ENCODE assay signal across 15 cellular contexts in the genomic region with DNA sequence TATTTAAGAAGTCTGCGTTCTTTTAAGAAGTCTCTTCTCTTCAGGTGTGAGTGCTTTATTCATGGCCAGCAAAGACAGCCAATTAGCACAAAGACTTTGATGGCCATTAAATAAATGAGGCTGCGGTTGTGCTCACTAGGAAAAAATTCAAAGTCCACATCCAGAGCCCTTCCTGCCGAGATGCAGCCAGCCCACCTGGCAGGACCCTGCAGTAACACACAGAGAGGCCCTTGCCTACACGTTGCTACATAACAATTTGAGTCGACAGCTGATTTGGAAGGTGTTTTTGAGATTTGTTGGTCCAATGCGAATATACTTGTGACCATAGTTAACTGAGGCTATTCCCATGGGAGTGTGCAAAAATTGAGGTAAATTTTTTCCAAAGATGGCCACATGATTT.
A peak's percentile ranks its signal among the peaks of the same experiment; 100 is the strongest.
DNase-seq lines count a peak whose midpoint lies in the region; ATAC-seq and TF ChIP-seq lines count a peak whose summit lies in the region.
"Had no signal": no experiment of that assay in that cellular context is flagged by ENCODE, and none has a peak within 500 bp of the region (broad histone marks: within the 10 kb centered on the region; RNA-seq: fewer than 3 reads in every experiment).

No MANE protein-coding gene starts in this region.

- H3K4me3 Mint-ChIP-seq in GM23338 (no peak overlapping the region), CD14-positive monocyte (no peak overlapping the region)
- H3K4me3 Mint-ChIP-seq: CD8-positive, alpha-beta T cell had no signal

- H3K4me1 ChIP-seq in GM23338 (ENCODE audit: insufficient read depth) = peaks cover 5% of the 10 kb centered on the region; the same call in 1 of the 2 replicates
- no peaks in the 10 kb centered on the region for H3K4me1 ChIP-seq in right cardiac atrium (ENCODE audit: control insufficient read depth, insufficient read depth, low read length)
- no peaks in the 10 kb centered on the region for H3K4me1 ChIP-seq in heart right ventricle
- H3K4me1 ChIP-seq: BLaER1, HAP-1 had no signal

- H3K27me3 ChIP-seq in GM23338 (ENCODE audit: insufficient read depth) (no peaks in the 10 kb centered on the region), right cardiac atrium (ENCODE audit: control insufficient read depth, insufficient read depth) (no peaks in the 10 kb centered on the region), heart right ventricle (no peaks in the 10 kb centered on the region)
- H3K27me3 ChIP-seq: BLaER1 had no signal

- peak; percentile 5 for DNase-seq in GM23338 (ENCODE audit: low spot score)
- peak; percentile 59 for DNase-seq in NCI-H526 treated with DMSO at 0.1 percent for 48 hours (lab: John Stamatoyannopoulos, UW)
- DNase-seq in cerebellum (ENCODE audit: low spot score) = peak; percentile 22
- DNase-seq in iPS-NIHi7 (ENCODE audit: extremely low spot score) = peak; percentile 19
- DNase-seq in right cardiac atrium = no peak
- no peak for DNase-seq in heart right ventricle
- DNase-seq in RPMI8226 = no peak
- no peak for DNase-seq in CD14-positive monocyte (ENCODE audit: low spot score)
- DNase-seq: 8988T; Calu3; CD8-positive, alpha-beta T cell; DMS79 treated with DMSO at 0.1 percent for 48 hours; GF-D8 had no signal

- H3K9me3 ChIP-seq in right cardiac atrium (ENCODE audit: control insufficient read depth, low read length) (no peaks in the 10 kb centered on the region), heart right ventricle (peaks cover 0 to 6% (median 0%) of the 10 kb centered on the region in 11 donors)
- H3K9me3 ChIP-seq: BLaER1, HAP-1 had no signal

- H3K36me3 Mint-ChIP-seq in GM23338 (ENCODE audit: low read depth) (no peaks in the 10 kb centered on the region), CD14-positive monocyte (no peaks in the 10 kb centered on the region)
- H3K36me3 Mint-ChIP-seq: CD8-positive, alpha-beta T cell had no signal

- H3F3A ChIP-seq in GM23338 (replicated peaks; ENCODE audit: low read depth) = no peaks in the 10 kb centered on the region

- H3K4me3 ChIP-seq in GM23338 (no peak overlapping the region), right cardiac atrium (ENCODE audit: low read length) (no peak overlapping the region), heart right ventricle (no peak overlapping the region)
- H3K4me3 ChIP-seq: BLaER1, HAP-1 had no signal

- H3K9me3 Mint-ChIP-seq in GM23338 (no peaks in the 10 kb centered on the region; the same call in 2 of the 3 replicates), CD14-positive monocyte (peaks cover 0 to 11% (median 3%) of the 10 kb centered on the region in 7 donors)

- H3K27ac Mint-ChIP-seq in GM23338 (no peak overlapping the region), CD14-positive monocyte (no peak overlapping the region)
- H3K27ac Mint-ChIP-seq: CD8-positive, alpha-beta T cell had no signal

- H3K27me3 Mint-ChIP-seq in GM23338 (ENCODE audit: insufficient read depth, low read depth, poor library complexity) = no peaks in the 10 kb centered on the region
- H3K27me3 Mint-ChIP-seq in CD14-positive monocyte (ENCODE audit: low read depth in 3 of 3) = no peaks in the 10 kb centered on the region

- peaks cover 15% of the 10 kb centered on the region for H3K4me1 Mint-ChIP-seq in GM23338
- no peaks in the 10 kb centered on the region for H3K4me1 Mint-ChIP-seq in CD14-positive monocyte

- ATAC-seq in GM23338 = peak; percentile 53
- ATAC-seq in right cardiac atrium = no peak
- ATAC-seq in heart right ventricle = no peak
- ATAC-seq: CD8-positive, alpha-beta T cell had no signal

- H3K36me3 ChIP-seq in GM23338 (ENCODE audit: insufficient read depth) (no peaks in the 10 kb centered on the region), heart right ventricle (no peaks in the 10 kb centered on the region)
- H3K36me3 ChIP-seq: BLaER1, HAP-1 had no signal

- 40% methylated on average over 6 of the region's 6 CpGs for WGBS in right cardiac atrium
- 34 to 48% methylated on average over 6 of the region's 6 CpGs for WGBS in heart right ventricle, 2 donors

- peak overlapping the region; percentile 47; the same call in 1 of the 2 replicates for H2AFZ ChIP-seq in GM23338

- H3K4me2 ChIP-seq in GM23338 = no peak overlapping the region
- H3K4me2 ChIP-seq: BLaER1 had no signal

- H3K27ac ChIP-seq in GM23338 (ENCODE audit: low read depth) = no peak overlapping the region
- H3K27ac ChIP-seq in right cardiac atrium (ENCODE audit: low read length) = no peak overlapping the region
- no peak overlapping the region for H3K27ac ChIP-seq in heart right ventricle
- H3K27ac ChIP-seq: BLaER1 had no signal

- H3K9me2 ChIP-seq in GM23338 (ENCODE audit: insufficient read depth) = no peaks in the 10 kb centered on the region

- no peaks in the 10 kb centered on the region for H4K20me1 ChIP-seq in GM23338 (replicated peaks; ENCODE audit: insufficient read depth)
- H4K20me1 ChIP-seq: BLaER1 had no signal

- intact Hi-C loops in right cardiac atrium (cut with DNase I) = no loop called here
- intact Hi-C loops in heart right ventricle (cut with DNase I) = no loop called here
- intact Hi-C loops in CD14-positive monocyte (cut with micrococcal nuclease) = no loop called here

- H3K79me2 ChIP-seq in GM23338 (replicated peaks; ENCODE audit: insufficient read depth) = no peaks in the 10 kb centered on the region

- TF ChIP-seq CTCF in GM23338 (conservative IDR thresholded peaks at IDR 0.05; ENCODE audit: low read depth in 2 of 2) (no peak), heart right ventricle (IDR thresholded peaks at IDR 0.05) (no peak), CD14-positive monocyte (IDR thresholded peaks at IDR 0.05) (no peak)

TF ChIP-seq in GM23338, 12 proteins besides CTCF, POLR2A, EP300 and RAD21 (continues in another document):
- TF ChIP-seq ZNF331 (CRISPR knock-in tag; IDR thresholded peaks at IDR 0.05; ENCODE audit: low read depth) (no peak), CREB1 (CRISPR knock-in tag; IDR thresholded peaks at IDR 0.05; ENCODE audit: low read depth) (no peak), EZH2 (IDR thresholded peaks at IDR 0.05; ENCODE audit: low read depth, unreplicated experiment) (no peak), ZNF114 (CRISPR knock-in tag; IDR thresholded peaks at IDR 0.05) (no peak), POLR2AphosphoS5 (IDR thresholded peaks at IDR 0.05; ENCODE audit: low read depth) (no peak), EZH2phosphoT487 (IDR thresholded peaks at IDR 0.05; ENCODE audit: unreplicated experiment) (no peak), STAT1 (IDR thresholded peaks at IDR 0.05; ENCODE audit: unreplicated experiment) (no peak), NANOG (IDR thresholded peaks at IDR 0.05; ENCODE audit: borderline replicate concordance) (no peak), JUNB (IDR thresholded peaks at IDR 0.05; ENCODE audit: unreplicated experiment) (no peak)
- TF ChIP-seq, protein P1, sequence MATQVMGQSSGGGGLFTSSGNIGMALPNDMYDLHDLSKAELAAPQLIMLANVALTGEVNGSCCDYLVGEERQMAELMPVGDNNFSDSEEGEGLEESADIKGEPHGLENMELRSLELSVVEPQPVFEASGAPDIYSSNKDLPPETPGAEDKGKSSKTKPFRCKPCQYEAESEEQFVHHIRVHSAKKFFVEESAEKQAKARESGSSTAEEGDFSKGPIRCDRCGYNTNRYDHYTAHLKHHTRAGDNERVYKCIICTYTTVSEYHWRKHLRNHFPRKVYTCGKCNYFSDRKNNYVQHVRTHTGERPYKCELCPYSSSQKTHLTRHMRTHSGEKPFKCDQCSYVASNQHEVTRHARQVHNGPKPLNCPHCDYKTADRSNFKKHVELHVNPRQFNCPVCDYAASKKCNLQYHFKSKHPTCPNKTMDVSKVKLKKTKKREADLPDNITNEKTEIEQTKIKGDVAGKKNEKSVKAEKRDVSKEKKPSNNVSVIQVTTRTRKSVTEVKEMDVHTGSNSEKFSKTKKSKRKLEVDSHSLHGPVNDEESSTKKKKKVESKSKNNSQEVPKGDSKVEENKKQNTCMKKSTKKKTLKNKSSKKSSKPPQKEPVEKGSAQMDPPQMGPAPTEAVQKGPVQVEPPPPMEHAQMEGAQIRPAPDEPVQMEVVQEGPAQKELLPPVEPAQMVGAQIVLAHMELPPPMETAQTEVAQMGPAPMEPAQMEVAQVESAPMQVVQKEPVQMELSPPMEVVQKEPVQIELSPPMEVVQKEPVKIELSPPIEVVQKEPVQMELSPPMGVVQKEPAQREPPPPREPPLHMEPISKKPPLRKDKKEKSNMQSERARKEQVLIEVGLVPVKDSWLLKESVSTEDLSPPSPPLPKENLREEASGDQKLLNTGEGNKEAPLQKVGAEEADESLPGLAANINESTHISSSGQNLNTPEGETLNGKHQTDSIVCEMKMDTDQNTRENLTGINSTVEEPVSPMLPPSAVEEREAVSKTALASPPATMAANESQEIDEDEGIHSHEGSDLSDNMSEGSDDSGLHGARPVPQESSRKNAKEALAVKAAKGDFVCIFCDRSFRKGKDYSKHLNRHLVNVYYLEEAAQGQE (IDR thresholded peaks at IDR 0.05; ENCODE audit: unreplicated experiment) = no peak
- TF ChIP-seq, protein P2, sequence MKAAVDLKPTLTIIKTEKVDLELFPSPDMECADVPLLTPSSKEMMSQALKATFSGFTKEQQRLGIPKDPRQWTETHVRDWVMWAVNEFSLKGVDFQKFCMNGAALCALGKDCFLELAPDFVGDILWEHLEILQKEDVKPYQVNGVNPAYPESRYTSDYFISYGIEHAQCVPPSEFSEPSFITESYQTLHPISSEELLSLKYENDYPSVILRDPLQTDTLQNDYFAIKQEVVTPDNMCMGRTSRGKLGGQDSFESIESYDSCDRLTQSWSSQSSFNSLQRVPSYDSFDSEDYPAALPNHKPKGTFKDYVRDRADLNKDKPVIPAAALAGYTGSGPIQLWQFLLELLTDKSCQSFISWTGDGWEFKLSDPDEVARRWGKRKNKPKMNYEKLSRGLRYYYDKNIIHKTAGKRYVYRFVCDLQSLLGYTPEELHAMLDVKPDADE (IDR thresholded peaks at IDR 0.05) = no peak

Comparison
In these comparisons a context has a peak if more than half of its experiments do, and no peak if none do; other contexts are left out.
1. DNase-seq: peak in GM23338 (single experiment), NCI-H526 treated with DMSO at 0.1 percent for 48 hours (single experiment), cerebellum (single experiment) and iPS-NIHi7 (single experiment); none in right cardiac atrium (0 of 3), heart right ventricle (0 of 2), RPMI8226 (single experiment) and CD14-positive monocyte (single experiment).